In genomic region chr6:144152334-144152900, GRCh38 we compare ENCODE assay signal across 12 cellular contexts. TPM values are rescaled to one million over a fixed set of nuclear protein-coding genes. Genes with fewer than 3 reads are reported as not detected.
DNase-seq lines count a peak whose midpoint lies in the region; ATAC-seq and TF ChIP-seq lines count a peak whose summit lies in the region.
"Had no signal": no experiment of that assay in that cellular context is flagged by ENCODE, and none has a peak within 500 bp of the region (broad histone marks: within the 10 kb centered on the region; RNA-seq: fewer than 3 reads in every experiment).

No MANE protein-coding gene starts in this region.

- H3K27ac ChIP-seq in substantia nigra (ENCODE audit: low read depth, low read length, poor library complexity, severe bottlenecking) = no peak overlapping the region
- H3K27ac ChIP-seq: gastroesophageal sphincter, SK-N-MC had no signal

- H3K4me1 Mint-ChIP-seq in stimulated activated naive CD8-positive, alpha-beta T cell treated with anti-CD3 and anti-CD28 coated beads, Interleukin-15, Interleukin-2, amounts not matched to agents 100 ng/mL and 50 ng/mL, for 24 hours (ENCODE audit: low read depth) = peaks cover 64% of the 10 kb centered on the region
- H3K4me1 Mint-ChIP-seq in T-helper 17 cell = peaks cover 36% of the 10 kb centered on the region

- peaks cover 36% of the 10 kb centered on the region for H3K27me3 ChIP-seq in H7 (ENCODE audit: control insufficient read depth, insufficient read depth, low read length)

- no peak for TF ChIP-seq CTCF in fibroblast of villous mesenchyme (IDR thresholded peaks at IDR 0.05; ENCODE audit: insufficient read depth, low read depth, low read length)

- peaks cover 58% of the 10 kb centered on the region for H3K36me3 Mint-ChIP-seq in stimulated activated naive CD8-positive, alpha-beta T cell treated with anti-CD3 and anti-CD28 coated beads, Interleukin-15, Interleukin-2, amounts not matched to agents 100 ng/mL and 50 ng/mL, for 24 hours (ENCODE audit: low read depth)
- peaks cover 2% of the 10 kb centered on the region for H3K36me3 Mint-ChIP-seq in T-helper 17 cell (ENCODE audit: low read depth)

- DNase-seq in stimulated activated naive CD8-positive, alpha-beta T cell treated with anti-CD3 and anti-CD28 coated beads, Interleukin-15, Interleukin-2, amounts not matched to agents 100 U/mL and 50 U/mL, for 24 hours = no peak
- DNase-seq in T-helper 17 cell (no peak), fibroblast of villous mesenchyme (ENCODE audit: low read depth) (peak; percentile 23), substantia nigra (lab: John Stamatoyannopoulos, UW) (no peak), H7 (no peak)
- DNase-seq: activated gamma-delta T cell; mucosa of descending colon; stimulated activated CD4-positive, alpha-beta T cell treated with anti-CD3 and anti-CD28 coated beads, Interleukin-2, amount 100 ng/mL, for 48 hours had no signal

- H3K4me3 ChIP-seq in fibroblast of villous mesenchyme (ENCODE audit: low read depth, low read length) (no peak overlapping the region), H7 (ENCODE audit: insufficient read depth, low read depth, low read length) (no peak overlapping the region)
- H3K4me3 ChIP-seq: mucosa of descending colon, SK-N-MC had no signal

- peak overlapping the region; percentile 96 for H3K27ac Mint-ChIP-seq in stimulated activated naive CD8-positive, alpha-beta T cell treated with anti-CD3 and anti-CD28 coated beads, Interleukin-15, Interleukin-2, amounts not matched to agents 100 ng/mL and 50 ng/mL, for 24 hours
- peak overlapping the region; percentile 93 for H3K27ac Mint-ChIP-seq in T-helper 17 cell

- no peaks in the 10 kb centered on the region for H3K27me3 Mint-ChIP-seq in stimulated activated naive CD8-positive, alpha-beta T cell treated with anti-CD3 and anti-CD28 coated beads, Interleukin-15, Interleukin-2, amounts not matched to agents 100 ng/mL and 50 ng/mL, for 24 hours
- H3K27me3 Mint-ChIP-seq in T-helper 17 cell = no peaks in the 10 kb centered on the region

- ATAC-seq in stimulated activated naive CD8-positive, alpha-beta T cell treated with anti-CD3 and anti-CD28 coated beads, Interleukin-15, Interleukin-2, amounts not matched to agents 100 U/mL and 50 U/mL, for 24 hours = no peak
- ATAC-seq in T-helper 17 cell (no peak), HG02571 (IDR thresholded peaks at IDR 0.05; ENCODE audit: unreplicated experiment) (no peak)
- ATAC-seq: gastroesophageal sphincter, mucosa of descending colon had no signal

- no peaks in the 10 kb centered on the region for H3K9me3 Mint-ChIP-seq in stimulated activated naive CD8-positive, alpha-beta T cell treated with anti-CD3 and anti-CD28 coated beads, Interleukin-15, Interleukin-2, amounts not matched to agents 100 ng/mL and 50 ng/mL, for 24 hours

- no peaks in the 10 kb centered on the region for H3K36me3 ChIP-seq in H7 (replicated peaks; ENCODE audit: control insufficient read depth, insufficient read depth, low read length)
- H3K36me3 ChIP-seq: gastroesophageal sphincter had no signal

- H3K4me3 Mint-ChIP-seq in stimulated activated naive CD8-positive, alpha-beta T cell treated with anti-CD3 and anti-CD28 coated beads, Interleukin-15, Interleukin-2, amounts not matched to agents 100 ng/mL and 50 ng/mL, for 24 hours = peak overlapping the region; percentile 93
- no peak overlapping the region for H3K4me3 Mint-ChIP-seq in T-helper 17 cell

- H3K9me3 ChIP-seq in T-helper 17 cell (ENCODE audit: control insufficient read depth, low read length, poor library complexity, severe bottlenecking) = no peaks in the 10 kb centered on the region
- H3K9me3 ChIP-seq: gastroesophageal sphincter, mucosa of descending colon had no signal

RNA-seq across cellular contexts. Expression of gene STX11, which starts 2.1 kb away (rescaled TPM):
- 10 to 100 TPM; 16.1 to 26.7 TPM for total RNA-seq in T-helper 17 cell
- total RNA-seq in fibroblast of villous mesenchyme = 0.97 and 2.2 TPM in 2 replicates
- total RNA-seq in H7 (2014; rRNA removed; shearing (Covaris generic)) = not detected in 2 replicates

RNA-seq across cellular contexts. Expression of gene SF3B5, which starts 57.0 kb away (rescaled TPM):
- total RNA-seq in T-helper 17 cell (100 to 1,000 TPM; 143 to 175 TPM), fibroblast of villous mesenchyme (78.6 and 92.8 TPM in 2 replicates)
- total RNA-seq in H7 (2014; rRNA removed; shearing (Covaris generic)) = 129 and 171 TPM in 2 replicates
